8 cellular contexts compared by ENCODE assay signal in the genomic region with DNA sequence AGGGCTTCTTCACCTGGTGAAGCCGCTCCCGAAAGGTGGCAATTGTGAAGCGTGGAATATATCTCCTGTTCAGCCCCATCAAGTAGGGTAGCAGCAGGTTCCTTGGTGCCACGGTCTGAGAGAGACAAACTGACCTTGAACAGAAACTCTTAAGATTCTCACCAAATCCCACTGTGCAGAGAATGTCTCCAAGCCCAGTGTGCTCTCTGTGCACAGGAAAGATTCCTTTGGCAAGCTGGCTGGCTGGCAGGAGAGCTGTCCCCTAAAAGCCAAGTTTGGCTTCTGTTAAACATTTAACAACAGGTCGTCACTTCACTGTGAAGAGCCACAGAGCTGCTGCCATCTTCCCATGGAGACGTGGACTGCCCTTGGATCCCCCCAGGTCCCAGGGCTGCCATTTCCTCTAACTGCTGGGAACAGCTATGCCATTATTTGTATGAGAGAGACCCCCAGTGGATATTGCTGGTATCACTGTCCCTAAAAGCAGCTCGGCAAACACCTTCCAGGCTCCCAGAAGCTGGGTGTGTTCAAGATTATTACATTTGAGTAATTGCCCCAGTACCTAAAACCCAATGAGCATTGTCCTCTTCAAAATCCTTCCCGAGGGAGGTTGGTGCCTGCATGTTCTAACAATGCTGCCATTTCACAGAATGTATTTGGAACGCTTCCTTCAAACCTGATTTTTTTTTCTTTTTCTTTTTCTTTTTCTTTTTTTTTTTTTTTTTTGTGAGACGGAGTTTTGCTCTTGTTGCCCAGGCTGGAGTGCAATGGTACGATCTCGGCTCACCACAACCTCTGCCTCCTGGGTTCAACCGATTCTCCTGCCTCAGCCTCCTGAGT.
A peak's percentile ranks its signal among the peaks of the same experiment; 100 is the strongest.
DNase-seq lines count a peak whose midpoint lies in the region; ATAC-seq lines count a peak whose summit lies in the region.

No MANE protein-coding gene starts in this region.

- DNase-seq in NCI-H2081 (lab: John Stamatoyannopoulos, UW) (peak; percentile 43 to 47), NCI-H2081 treated with DMSO at 0.1 percent for 48 hours (lab: John Stamatoyannopoulos, UW) (no peak), NCI-H1930 (lab: John Stamatoyannopoulos, UW) (peak; percentile 15 to 58), T1000 (lab: John Stamatoyannopoulos, UW) (peak; percentile 50), cerebellar cortex (ENCODE audit: low spot score) (peak; percentile 86), kidney tubule cell (ENCODE audit: low spot score) (peak; percentile 75)
- DNase-seq in stimulated activated CD8-positive, alpha-beta memory T cell treated with anti-CD3 and anti-CD28 coated beads, Interleukin-4, amount 100 ng/mL, for 24 hours (ENCODE audit: low read depth) = peak; percentile 15

- ATAC-seq in HG02798 (IDR thresholded peaks at IDR 0.05; ENCODE audit: poor library complexity, unreplicated experiment) = peak; percentile 66
